In genomic region chr13:46472384-46472783, GRCh38 we compare ENCODE assay signal across 26 cellular contexts.
"Had no signal": no experiment of that assay in that cellular context is flagged by ENCODE, and none has a peak within 500 bp of the region (broad histone marks: within the 10 kb centered on the region; RNA-seq: fewer than 3 reads in every experiment).

No MANE protein-coding gene starts in this region.

- H3K36me3 Mint-ChIP-seq: activated naive CD4-positive, alpha-beta T cell treated with anti-CD3 and anti-CD28 coated beads, Interleukin-2, amount 50 U/mL, for 24 hours; activated naive CD8-positive, alpha-beta T cell treated with anti-CD3 and anti-CD28 coated beads, Interleukin-2, amount 10 ng/mL, durations not matched to agents 7 days and 5 days had no signal

- H3K9me3 Mint-ChIP-seq: activated CD4-positive, alpha-beta memory T cell treated with anti-CD3 and anti-CD28 coated beads, Interleukin-2, amount 10 ng/mL, durations not matched to agents 7 days and 5 days; activated naive CD4-positive, alpha-beta T cell treated with anti-CD3 and anti-CD28 coated beads, Interleukin-2, amount 50 U/mL, for 24 hours; activated naive CD8-positive, alpha-beta T cell treated with anti-CD3 and anti-CD28 coated beads, Interleukin-2, amount 10 ng/mL, durations not matched to agents 7 days and 5 days; activated T-cell treated with anti-CD3 and anti-CD28 coated beads, Interleukin-2, amount 50 U/mL, for 24 hours; activated T-helper 2 cell treated with anti-CD3 and anti-CD28 coated beads, Interferon-gamma antibody, Interleukin-2, Interleukin-4, amounts not matched to agents 10 μg/mL and 5 μg/mL and 100 μg/mL, durations not matched to agents 14 hours and 24 hours and 36 hours had no signal

- H3K4me3 ChIP-seq: body of pancreas, breast epithelium, SJCRH30, SK-N-MC had no signal

- H3K4me3 Mint-ChIP-seq: activated CD4-positive, alpha-beta memory T cell treated with anti-CD3 and anti-CD28 coated beads, Interleukin-2, amount 10 ng/mL, durations not matched to agents 7 days and 5 days; activated naive CD4-positive, alpha-beta T cell treated with anti-CD3 and anti-CD28 coated beads, Interleukin-2, amount 50 U/mL, for 24 hours; activated naive CD8-positive, alpha-beta T cell treated with anti-CD3 and anti-CD28 coated beads, Interleukin-2, amount 10 ng/mL, durations not matched to agents 7 days and 5 days; activated T-cell treated with anti-CD3 and anti-CD28 coated beads, Interleukin-2, amount 50 U/mL, for 24 hours had no signal

- H3K27ac Mint-ChIP-seq: activated CD4-positive, alpha-beta memory T cell treated with anti-CD3 and anti-CD28 coated beads, Interleukin-2, amount 10 ng/mL, durations not matched to agents 7 days and 5 days; activated naive CD4-positive, alpha-beta T cell treated with anti-CD3 and anti-CD28 coated beads, Interleukin-2, amount 50 U/mL, for 24 hours; activated naive CD8-positive, alpha-beta T cell treated with anti-CD3 and anti-CD28 coated beads, Interleukin-2, amount 10 ng/mL, durations not matched to agents 7 days and 5 days; activated T-cell treated with anti-CD3 and anti-CD28 coated beads, Interleukin-2, amount 50 U/mL, for 24 hours; activated T-helper 2 cell treated with anti-CD3 and anti-CD28 coated beads, Interferon-gamma antibody, Interleukin-2, Interleukin-4, amounts not matched to agents 10 μg/mL and 5 μg/mL and 100 μg/mL, durations not matched to agents 14 hours and 24 hours and 36 hours had no signal

- ATAC-seq: body of pancreas, Panc1 had no signal

- H3K27ac ChIP-seq: body of pancreas, breast epithelium, SJCRH30, SK-N-MC, WERI-Rb-1 had no signal

- H3K4me1 Mint-ChIP-seq: activated CD4-positive, alpha-beta memory T cell treated with anti-CD3 and anti-CD28 coated beads, Interleukin-2, amount 10 ng/mL, durations not matched to agents 7 days and 5 days; activated naive CD4-positive, alpha-beta T cell treated with anti-CD3 and anti-CD28 coated beads, Interleukin-2, amount 50 U/mL, for 24 hours; activated naive CD8-positive, alpha-beta T cell treated with anti-CD3 and anti-CD28 coated beads, Interleukin-2, amount 10 ng/mL, durations not matched to agents 7 days and 5 days had no signal

- H3K27me3 Mint-ChIP-seq: activated CD4-positive, alpha-beta memory T cell treated with anti-CD3 and anti-CD28 coated beads, Interleukin-2, amount 10 ng/mL, durations not matched to agents 7 days and 5 days; activated naive CD4-positive, alpha-beta T cell treated with anti-CD3 and anti-CD28 coated beads, Interleukin-2, amount 50 U/mL, for 24 hours; activated naive CD8-positive, alpha-beta T cell treated with anti-CD3 and anti-CD28 coated beads, Interleukin-2, amount 10 ng/mL, durations not matched to agents 7 days and 5 days; activated T-cell treated with anti-CD3 and anti-CD28 coated beads, Interleukin-2, amount 50 U/mL, for 24 hours had no signal

- H3K4me1 ChIP-seq: body of pancreas, breast epithelium had no signal

- H3K9me3 ChIP-seq: body of pancreas, breast epithelium, SJCRH30 had no signal

- H3K36me3 ChIP-seq: breast epithelium, SJCRH30, WERI-Rb-1 had no signal

- H3K27me3 ChIP-seq: body of pancreas, breast epithelium, SJCRH30 had no signal

- DNase-seq: activated CD4-positive, alpha-beta memory T cell treated with anti-CD3 and anti-CD28 coated beads, Interleukin-2, amount 10 ng/mL, durations not matched to agents 7 days and 5 days; activated CD4-positive, alpha-beta T cell treated with anti-CD3 and anti-CD28 coated beads for 1 hour; activated CD4-positive, alpha-beta T cell treated with anti-CD3 and anti-CD28 coated beads for 48 hours; activated CD4-positive, CD25-positive, alpha-beta regulatory T cell; activated gamma-delta T cell; activated naive CD4-positive, alpha-beta T cell treated with Interleukin-2 at 50 U/mL for 16 hours; activated naive CD8-positive, alpha-beta T cell treated with anti-CD3 and anti-CD28 coated beads, Interleukin-2, amount 10 ng/mL, durations not matched to agents 7 days and 5 days; activated T-cell treated with anti-CD3 and anti-CD28 coated beads, Interleukin-2, amount 50 U/mL, for 24 hours; body of pancreas; cerebellar nuclear complex; Karpas-422; NCI-H1105; NCI-H1417 treated with DMSO at 0.1 percent for 48 hours; NCI-H187 treated with DMSO at 0.1 percent for 48 hours; NCI-H2081; NCI-H345; NCI-H524 treated with DMSO at 0.1 percent for 48 hours; SHP77; SJCRH30; T1000; WERI-Rb-1 had no signal
